Comparison of ENCODE assay signal across 10 cellular contexts in genomic region chr7:40299097-40299496, GRCh38.
DNase-seq lines count a peak whose midpoint lies in the region; ATAC-seq and TF ChIP-seq lines count a peak whose summit lies in the region.
"Had no signal": no experiment of that assay in that cellular context is flagged by ENCODE, and none has a peak within 500 bp of the region (broad histone marks: within the 10 kb centered on the region; RNA-seq: fewer than 3 reads in every experiment).

No MANE protein-coding gene starts in this region.

- no peak overlapping the region for H3T11ph ChIP-seq in H9 (ENCODE audit: low read length)

- no peaks in the 10 kb centered on the region for H3K36me3 ChIP-seq in DND-41 (ENCODE audit: insufficient read depth, low read length)
- H3K36me3 ChIP-seq in SK-N-SH (replicated peaks in 1 of 2; ENCODE audit: control insufficient read depth in 1 of 2, insufficient read depth in 2 of 2, low read length in 1 of 2), result no peaks in the 10 kb centered on the region

- WGBS in H9 (ENCODE audit: extremely low coverage, insufficient read length, low lambda C conversion rate), result no CpG with 5 or more reads among the region's 4 CpGs
- whole genome bisulfite sequencing in SK-N-SH (ENCODE audit: low lambda C conversion rate), result 7% methylated on average over 4 of the region's 4 CpGs

- H2BK15ac ChIP-seq in H9 (ENCODE audit: low read depth, low read length), result no peak overlapping the region

- no peak overlapping the region for H4K8ac ChIP-seq in H9 (replicated peaks; ENCODE audit: insufficient read length, low read depth, low read length)

- H3K4me1 ChIP-seq in DND-41 (ENCODE audit: insufficient read depth, low read length) (peaks cover 37% of the 10 kb centered on the region), H9 (ENCODE audit: insufficient read depth, low read length) (no peaks in the 10 kb centered on the region; the same call in 1 of the 2 replicates), SK-N-SH (ENCODE audit: control insufficient read depth in 1 of 2, insufficient read depth in 2 of 2, low read depth in 1 of 2, low read length in 1 of 2) (peaks cover 2 to 41% of the 10 kb centered on the region in 2 experiments; a peak in 3 of 4 replicates)

- H2BK12ac ChIP-seq in H9 (ENCODE audit: insufficient read length, low read depth, low read length), result no peak overlapping the region

- no peak overlapping the region for H4K91ac ChIP-seq in H9 (ENCODE audit: insufficient read length, low read depth, low read length)

- no peak overlapping the region for H4K5ac ChIP-seq in H9 (ENCODE audit: insufficient read length, low read depth, low read length)

- no peak for TF ChIP-seq RAD21 in SK-N-SH (IDR thresholded peaks at IDR 0.05; ENCODE audit: low read length)

- H3K27ac ChIP-seq in DND-41 (ENCODE audit: low read length) (peak overlapping the region; percentile 62), H9 (ENCODE audit: insufficient read length, low read depth, low read length) (no peak overlapping the region), SK-N-SH (ENCODE audit: low read depth in 2 of 2, low read length in 1 of 2) (peak overlapping the region; percentile 82 to 99)

- no peak overlapping the region for H2BK5ac ChIP-seq in H9 (ENCODE audit: insufficient read length, low read length)

- no peak for TF ChIP-seq CTCF in DND-41 (IDR thresholded peaks at IDR 0.05; ENCODE audit: borderline replicate concordance, extremely low read depth, low read length, poor library complexity, severe bottlenecking)
- no peak for TF ChIP-seq CTCF in H9 (conservative IDR thresholded peaks at IDR 0.05)
- TF ChIP-seq CTCF in SK-N-SH (IDR thresholded peaks at IDR 0.05), result no peak

- H3K4me3 ChIP-seq in DND-41 (ENCODE audit: low read depth in 1 of 2, low read length in 2 of 2) (no peak overlapping the region), SK-N-SH (ENCODE audit: low read depth in 2 of 2, low read length in 1 of 2) (no peak overlapping the region)

- no peaks in the 10 kb centered on the region for H3K27me3 Mint-ChIP-seq in H9 (ENCODE audit: low read depth)

- H3K14ac ChIP-seq in H9 (ENCODE audit: insufficient read depth, low read length), result no peak overlapping the region

- H3K18ac ChIP-seq in H9 (ENCODE audit: insufficient read length, low read depth, low read length), result no peak overlapping the region

- H3K79me2 ChIP-seq in DND-41 (ENCODE audit: insufficient read depth, low read length), result no peaks in the 10 kb centered on the region
- no peaks in the 10 kb centered on the region for H3K79me2 ChIP-seq in H9 (ENCODE audit: insufficient read depth, low read length)
- H3K79me2 ChIP-seq in SK-N-SH (ENCODE audit: insufficient read depth), result no peaks in the 10 kb centered on the region

- ATAC-seq in DND-41 (ENCODE audit: insufficient read depth, low read depth), result peak; percentile 100
- no peak for ATAC-seq in HG03280 (IDR thresholded peaks at IDR 0.05; ENCODE audit: unreplicated experiment)
- no peak for ATAC-seq in HG02870 (IDR thresholded peaks at IDR 0.05; ENCODE audit: unreplicated experiment)
- ATAC-seq in GM21528 (IDR thresholded peaks at IDR 0.05; ENCODE audit: low FRiP score, unreplicated experiment), result no peak

- POLR2A ChIA-PET in SK-N-SH (lab: Yijun Ruan, JAX), result no interaction called here

- H4K20me1 ChIP-seq in DND-41 (ENCODE audit: insufficient read depth, low read length) (no peaks in the 10 kb centered on the region), H9 (ENCODE audit: control insufficient read depth, insufficient read depth, insufficient read length) (no peaks in the 10 kb centered on the region), SK-N-SH (ENCODE audit: insufficient read depth) (no peaks in the 10 kb centered on the region)

- TF ChIP-seq EP300 in SK-N-SH (IDR thresholded peaks at IDR 0.05; ENCODE audit: borderline replicate concordance in 1 of 2, low read depth in 1 of 2, low read length in 1 of 2), result peak; percentile 48 to 81

- no peak overlapping the region for H3K4ac ChIP-seq in H9 (ENCODE audit: low read depth, low read length)

- H3K9me3 Mint-ChIP-seq in H9, result no peaks in the 10 kb centered on the region

- H2AFZ ChIP-seq in DND-41 (ENCODE audit: low read depth, low read length), result peak overlapping the region; percentile 14; the same call in 1 of the 2 replicates
- H2AFZ ChIP-seq in H9 (ENCODE audit: low read length), result no peak overlapping the region
- H2AFZ ChIP-seq in SK-N-SH (ENCODE audit: low read depth), result no peak overlapping the region; the same call in 1 of the 2 replicates

- no peak overlapping the region for H2BK20ac ChIP-seq in H9 (ENCODE audit: low read depth, low read length, poor library complexity, severe bottlenecking)

- no peaks in the 10 kb centered on the region for H3K27me3 ChIP-seq in DND-41 (ENCODE audit: insufficient read depth, low read length, poor library complexity)
- H3K27me3 ChIP-seq in H9 (ENCODE audit: insufficient read depth, low read length), result no peaks in the 10 kb centered on the region
- H3K27me3 ChIP-seq in SK-N-SH (ENCODE audit: insufficient read depth), result no peaks in the 10 kb centered on the region

- H3K36me3 Mint-ChIP-seq in H9 (ENCODE audit: insufficient read depth in 1 of 3, low read depth in 3 of 3), result no peaks in the 10 kb centered on the region

- H2AK5ac ChIP-seq in H9 (ENCODE audit: insufficient read length, low read length), result no peak overlapping the region

- H3K9me2 ChIP-seq in SK-N-SH, result no peaks in the 10 kb centered on the region

- peaks cover 57% of the 10 kb centered on the region for H3F3A ChIP-seq in SK-N-SH (replicated peaks; ENCODE audit: insufficient read depth)

- H3K9ac ChIP-seq in DND-41 (ENCODE audit: low read depth, low read length) (no peak overlapping the region; the same call in 1 of the 2 replicates), H9 (ENCODE audit: extremely low read depth, insufficient read length, low read length) (no peak overlapping the region), SK-N-SH (peak overlapping the region; percentile 73; the same call in 1 of the 2 replicates)

- H3K56ac ChIP-seq in H9 (ENCODE audit: insufficient read length, low read depth, low read length), result no peak overlapping the region

- DNase-seq in DND-41 (peak; percentile 68), H9 (peak; percentile 28), SK-N-SH (no peak), iPS DF 19.7 (ENCODE audit: low read depth, low spot score) (peak; percentile 30), DMS79 (lab: John Stamatoyannopoulos, UW) (no peak)
- DNase-seq: GF-D8, hypothalamus had no signal

- no peak overlapping the region for H3K23ac ChIP-seq in H9 (ENCODE audit: insufficient read length, low read depth, low read length)

- no peaks in the 10 kb centered on the region for H3K79me1 ChIP-seq in H9 (ENCODE audit: insufficient read depth, low read depth, low read length, poor library complexity, severe bottlenecking)

- peak overlapping the region in 2 of 3 experiments; percentile 8 to 78; a peak in 2 of 7 replicates for H3K27ac Mint-ChIP-seq in H9

- H3K23me2 ChIP-seq in H9 (ENCODE audit: insufficient read length, low read depth, low read length, poor library complexity, severe bottlenecking), result no peaks in the 10 kb centered on the region

- H3K9me3 ChIP-seq in DND-41 (ENCODE audit: insufficient read depth, low read length, severe bottlenecking) (no peaks in the 10 kb centered on the region), H9 (ENCODE audit: control insufficient read depth, low read depth, low read length) (no peaks in the 10 kb centered on the region), SK-N-SH (no peaks in the 10 kb centered on the region)

- H3K4me3 Mint-ChIP-seq in H9, result no peak overlapping the region

- CTCF ChIA-PET in SK-N-SH (lab: Yijun Ruan, JAX), result no interaction called here

- H3K4me2 ChIP-seq in DND-41 (ENCODE audit: insufficient read depth, low read length) (peak overlapping the region; percentile 52), H9 (ENCODE audit: insufficient read depth, insufficient read length, low read length) (no peak overlapping the region), SK-N-SH (peak overlapping the region; percentile 10; the same call in 1 of the 2 replicates)

- H3K4me1 Mint-ChIP-seq in H9, result peaks cover 3 to 25% of the 10 kb centered on the region in 2 experiments

- H2BK120ac ChIP-seq in H9 (ENCODE audit: low read depth, low read length, poor library complexity, severe bottlenecking), result no peak overlapping the region

TF ChIP-seq in SK-N-SH, 30 proteins besides CTCF, POLR2A, EP300 and RAD21 (continues in another document):
- TF ChIP-seq RCOR1 (IDR thresholded peaks at IDR 0.05; ENCODE audit: low read length) (no peak), POLR2AphosphoS5 (IDR thresholded peaks at IDR 0.05; ENCODE audit: low read depth, low read length) (peak; percentile 68; the same call in 1 of the 2 replicates), RXRA (IDR thresholded peaks at IDR 0.05; ENCODE audit: borderline replicate concordance, low read depth) (peak; percentile 84), CHD2 (IDR thresholded peaks at IDR 0.05; ENCODE audit: low read length, partially characterized antibody) (no peak), FOXM1 (IDR thresholded peaks at IDR 0.05; ENCODE audit: low read depth) (peak; percentile 89; the same call in 1 of the 2 replicates), FOSL2 (IDR thresholded peaks at IDR 0.05; ENCODE audit: borderline replicate concordance, low read depth) (peak; percentile 65; the same call in 1 of the 2 replicates), MXI1 (IDR thresholded peaks at IDR 0.05; ENCODE audit: low read depth, low read length) (no peak), TEAD4 (IDR thresholded peaks at IDR 0.05; ENCODE audit: borderline replicate concordance, insufficient read depth) (peak; percentile 68; the same call in 1 of the 2 replicates), USF1 (IDR thresholded peaks at IDR 0.05; ENCODE audit: borderline replicate concordance, low read depth) (peak; percentile 87), JUND (IDR thresholded peaks at IDR 0.05) (peak; percentile 76)
- TF ChIP-seq, protein P1, sequence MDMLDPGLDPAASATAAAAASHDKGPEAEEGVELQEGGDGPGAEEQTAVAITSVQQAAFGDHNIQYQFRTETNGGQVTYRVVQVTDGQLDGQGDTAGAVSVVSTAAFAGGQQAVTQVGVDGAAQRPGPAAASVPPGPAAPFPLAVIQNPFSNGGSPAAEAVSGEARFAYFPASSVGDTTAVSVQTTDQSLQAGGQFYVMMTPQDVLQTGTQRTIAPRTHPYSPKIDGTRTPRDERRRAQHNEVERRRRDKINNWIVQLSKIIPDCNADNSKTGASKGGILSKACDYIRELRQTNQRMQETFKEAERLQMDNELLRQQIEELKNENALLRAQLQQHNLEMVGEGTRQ (IDR thresholded peaks at IDR 0.05; ENCODE audit: borderline replicate concordance, low read depth, low read length), result 0 out of 2 replicates have a peak, but pooled peaks have one; percentile 23

Comparison
In these comparisons a context has a peak if more than half of its experiments do, and no peak if none do; other contexts are left out.
1. DNase-seq: peak in DND-41 (single experiment), H9 (single experiment) and iPS DF 19.7 (single experiment); none in SK-N-SH (single experiment) and DMS79 (single experiment).